ENCODE assay signal across 27 cellular contexts in genomic region chr1:229539868-229540506, GRCh38.
"Had no signal": no experiment of that assay in that cellular context is flagged by ENCODE, and none has a peak within 500 bp of the region (broad histone marks: within the 10 kb centered on the region; RNA-seq: fewer than 3 reads in every experiment).

No MANE protein-coding gene starts in this region.

- H3K4me3 ChIP-seq: colonic mucosa, esophagus squamous epithelium, gastrocnemius medialis, heart right ventricle, left lung, lower lobe of right lung had no signal

- H3K4me3 Mint-ChIP-seq: dendritic cell treated with granulocyte-macrophage colony-stimulating factor and Interleukin-4, amounts not matched to agents 40 ng/mL and 50 ng/mL, for 4 days; effector memory CD8-positive, alpha-beta T cell; endodermal cell; immature natural killer cell; mesothelial cell of epicardium had no signal

- H3K9me3 ChIP-seq: colonic mucosa, esophagus squamous epithelium, gastrocnemius medialis, left lung, lower lobe of right lung had no signal

- H3K4me1 Mint-ChIP-seq: endodermal cell, mesothelial cell of epicardium had no signal

- DNase-seq: cerebellar nuclear complex; colonic mucosa; cortex of kidney; effector CD8-positive, alpha-beta T cell; effector memory CD8-positive, alpha-beta T cell; endodermal cell; erythroblast; esophagus squamous epithelium; foreskin fibroblast; foreskin melanocyte; gastrocnemius medialis; glutamatergic neuron; heart right ventricle; hypothalamus; immature natural killer cell; islet precursor cell; kidney; kidney glomerular epithelial cell; left colon; left lung; left ventricle myocardium superior; lower lobe of right lung; mesenchymal stem cell had no signal

- H3K27ac ChIP-seq: colonic mucosa, esophagus squamous epithelium, gastrocnemius medialis, heart right ventricle, left lung, lower lobe of right lung had no signal

- H3K27me3 Mint-ChIP-seq: dendritic cell treated with granulocyte-macrophage colony-stimulating factor and Interleukin-4, amounts not matched to agents 40 ng/mL and 50 ng/mL, for 4 days; effector memory CD8-positive, alpha-beta T cell had no signal

- H3K9me3 Mint-ChIP-seq: dendritic cell treated with granulocyte-macrophage colony-stimulating factor and Interleukin-4, amounts not matched to agents 40 ng/mL and 50 ng/mL, for 4 days; effector memory CD8-positive, alpha-beta T cell; endodermal cell; immature natural killer cell; mesothelial cell of epicardium had no signal

- H3K27ac Mint-ChIP-seq: dendritic cell treated with granulocyte-macrophage colony-stimulating factor and Interleukin-4, amounts not matched to agents 40 ng/mL and 50 ng/mL, for 4 days; endodermal cell; mesothelial cell of epicardium had no signal

- ATAC-seq: effector memory CD8-positive, alpha-beta T cell; esophagus mucosa; gastrocnemius medialis; heart right ventricle; left colon; left lung; left ventricle myocardium superior; lower lobe of right lung had no signal

- H3K4me1 ChIP-seq: colonic mucosa, esophagus squamous epithelium, gastrocnemius medialis, heart right ventricle, left lung, lower lobe of right lung had no signal

- FAIRE-seq: endometrium, kidney had no signal

- H3K27me3 ChIP-seq: colonic mucosa, esophagus squamous epithelium, gastrocnemius medialis, heart right ventricle, left lung had no signal
